1 cellular context compared by ENCODE assay signal in genomic region chr3:170180107-170180951, GRCh38.
TF ChIP-seq lines count a peak whose summit lies in the region.

No MANE protein-coding gene starts in this region.

TF ChIP-seq in H1, 55 proteins besides CTCF, POLR2A, EP300 and RAD21:
- TF ChIP-seq SIN3A (conservative IDR thresholded peaks at IDR 0.05 in 1 of 2, IDR thresholded peaks at IDR 0.05 in 1 of 2; ENCODE audit: low read depth in 1 of 2, low read length in 2 of 2) (0 out of 4 replicates have a peak, but pooled peaks of 1 of the 2 experiments have one; percentile 4), SAP30 (IDR thresholded peaks at IDR 0.05; ENCODE audit: insufficient read depth, insufficient replicate concordance, low read length) (no peak)
TF ChIP-seq in H1: peak in this region for 1.
